1 cellular context compared by ENCODE assay signal in genomic region chr2:241870081-241870541, GRCh38.
TF ChIP-seq lines count a peak whose summit lies in the region.

No MANE protein-coding gene starts in this region.

TF ChIP-seq in H1, 55 proteins besides CTCF, POLR2A, EP300 and RAD21:
- TF ChIP-seq CEBPB (IDR thresholded peaks at IDR 0.05; ENCODE audit: low read depth, low read length) (no peak), RNF2 (IDR thresholded peaks at IDR 0.05; ENCODE audit: borderline replicate concordance, low read depth, low read length, missing control alignments, poor library complexity, severe bottlenecking) (no peak), KDM4A (IDR thresholded peaks at IDR 0.05; ENCODE audit: low read depth, low read length, severe bottlenecking) (no peak), GABPA (IDR thresholded peaks at IDR 0.05; ENCODE audit: borderline replicate concordance, insufficient read depth, low read length) (no peak), CTBP2 (IDR thresholded peaks at IDR 0.05; ENCODE audit: borderline replicate concordance, insufficient read depth, insufficient read length, low read length) (no peak), TBP (IDR thresholded peaks at IDR 0.05; ENCODE audit: low read depth, low read length) (no peak), SRF (IDR thresholded peaks at IDR 0.05; ENCODE audit: low read depth, low read length) (no peak), KDM1A (IDR thresholded peaks at IDR 0.05; ENCODE audit: borderline replicate concordance, low read length) (no peak), CHD7 (IDR thresholded peaks at IDR 0.05; ENCODE audit: insufficient replicate concordance, low read length) (no peak), POLR2AphosphoS5 (IDR thresholded peaks at IDR 0.05; ENCODE audit: low read depth, low read length) (no peak), SUZ12 (IDR thresholded peaks at IDR 0.05; ENCODE audit: low read length) (no peak), BRCA1 (IDR thresholded peaks at IDR 0.05; ENCODE audit: low read depth, low read length) (no peak)
TF ChIP-seq in H1: peak in this region for 0.
